Comparison of ENCODE assay signal across 8 cellular contexts in the genomic region with DNA sequence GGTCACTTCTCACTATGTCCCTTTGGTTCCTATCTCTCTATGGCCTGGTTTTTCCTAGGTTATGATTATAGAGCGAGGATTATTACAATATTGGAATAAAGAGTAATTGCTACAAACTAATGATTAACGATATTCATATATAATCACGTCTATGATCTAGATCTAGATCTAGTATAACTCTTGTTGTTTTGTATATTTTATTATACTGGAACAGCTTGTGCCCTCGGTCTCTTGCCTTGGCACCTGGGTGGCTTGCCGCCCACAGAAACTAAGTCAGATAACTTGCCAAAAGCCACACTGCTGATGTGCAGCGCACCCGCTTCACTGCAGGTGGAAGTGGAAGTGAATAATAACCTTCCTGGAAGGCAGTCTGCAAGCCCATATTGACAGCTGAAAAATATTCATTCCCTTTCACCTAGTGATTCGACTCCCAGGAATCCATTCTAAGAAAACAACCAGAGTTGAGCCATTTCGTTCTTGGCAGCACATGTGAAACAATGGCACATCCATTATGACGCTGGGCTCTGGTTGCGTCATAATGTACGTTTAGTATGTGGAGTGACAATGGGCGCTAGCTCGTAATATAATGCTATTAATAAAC. TPM values are rescaled to one million over a fixed set of nuclear protein-coding genes. Genes with fewer than 3 reads are reported as not detected.
A peak's percentile ranks its signal among the peaks of the same experiment; 100 is the strongest.
DNase-seq lines count a peak whose midpoint lies in the region; ATAC-seq and TF ChIP-seq lines count a peak whose summit lies in the region.

No MANE protein-coding gene starts in this region.

- H3K4me3 ChIP-seq in CD4-positive, alpha-beta memory T cell (ENCODE audit: low read length in 2 of 2) = peak overlapping the region; percentile 65 to 76
- H3K4me3 ChIP-seq in Karpas-422 (ENCODE audit: low read length) (peak overlapping the region; percentile 66), fibroblast of pulmonary artery (replicated peaks; ENCODE audit: low read depth, low read length) (peak overlapping the region; percentile 59), osteoblast (ENCODE audit: insufficient read depth, low read length) (peak overlapping the region; percentile 88)

- H3K36me3 Mint-ChIP-seq in CD4-positive, alpha-beta memory T cell = peaks cover 0 to 2% of the 10 kb centered on the region in 2 donors

- H3K27me3 ChIP-seq in CD4-positive, alpha-beta memory T cell (ENCODE audit: insufficient read depth, low read length) = no peaks in the 10 kb centered on the region
- H3K27me3 ChIP-seq in Karpas-422 (ENCODE audit: low read length) (no peaks in the 10 kb centered on the region), osteoblast (ENCODE audit: insufficient read depth, low read length) (no peaks in the 10 kb centered on the region)

- CTCF ChIA-PET in CD4-positive, alpha-beta memory T cell (lab: Charles Lee; ENCODE audit: partially characterized antibody) = interaction anchor here (0.6 to 3.7 kb wide), 6 partner anchors 10 to 106 kb away, joined by 3 to 39 read pairs (median 3); no protein-coding TSS in a partner anchor

- H3K4me1 ChIP-seq in CD4-positive, alpha-beta memory T cell (ENCODE audit: insufficient read depth, low read length) = peaks cover 11% of the 10 kb centered on the region
- peaks cover 11% of the 10 kb centered on the region for H3K4me1 ChIP-seq in Karpas-422 (ENCODE audit: low read length)
- H3K4me1 ChIP-seq in osteoblast (ENCODE audit: insufficient read depth, low read length) = peaks cover 19% of the 10 kb centered on the region

- H3K79me2 ChIP-seq in Karpas-422 (ENCODE audit: low read length) (no peaks in the 10 kb centered on the region), osteoblast (ENCODE audit: insufficient read depth, low read length) (no peaks in the 10 kb centered on the region)

- H3K27me3 Mint-ChIP-seq in CD4-positive, alpha-beta memory T cell = peaks cover 0 to 2% of the 10 kb centered on the region in 2 donors

- H4K20me1 ChIP-seq in Karpas-422 (ENCODE audit: insufficient read depth, low read depth, low read length) (no peaks in the 10 kb centered on the region), osteoblast (ENCODE audit: insufficient read depth, low read length) (no peaks in the 10 kb centered on the region)

- H3K27ac Mint-ChIP-seq in CD4-positive, alpha-beta memory T cell = peak overlapping the region; percentile 86 to 97 (median 93)

- ATAC-seq in HG02610 (IDR thresholded peaks at IDR 0.05; ENCODE audit: unreplicated experiment) (no peak), GM21528 (IDR thresholded peaks at IDR 0.05; ENCODE audit: low FRiP score, unreplicated experiment) (no peak)

- H3K4me3 Mint-ChIP-seq in CD4-positive, alpha-beta memory T cell = peak overlapping the region; percentile 88 to 95 (median 90)

- H2AFZ ChIP-seq in Karpas-422 (ENCODE audit: low read length) (peak overlapping the region; percentile 96), osteoblast (ENCODE audit: low read length) (peak overlapping the region; percentile 96)

- no peaks in the 10 kb centered on the region for H3K9me2 ChIP-seq in Karpas-422 (replicated peaks; ENCODE audit: insufficient read depth, low read length)

- H3K9me3 Mint-ChIP-seq in CD4-positive, alpha-beta memory T cell = peaks cover 0 to 1% (median 0%) of the 10 kb centered on the region in 8 donors

- H3K36me3 ChIP-seq in CD4-positive, alpha-beta memory T cell (ENCODE audit: insufficient read depth, low read length) = no peaks in the 10 kb centered on the region
- H3K36me3 ChIP-seq in Karpas-422 (ENCODE audit: insufficient read depth, low read length) (no peaks in the 10 kb centered on the region), osteoblast (ENCODE audit: insufficient read depth, low read length) (no peaks in the 10 kb centered on the region)

- POLR2A ChIA-PET in CD4-positive, alpha-beta memory T cell (lab: Charles Lee; ENCODE audit: partially characterized antibody) = interaction anchor here (0.9 to 1.7 kb wide), 3 partner anchors 17 to 91 kb away, joined by 3 to 6 read pairs (median 4); a partner anchor contains a TSS

- H3K4me2 ChIP-seq in Karpas-422 (ENCODE audit: low read depth, low read length, poor library complexity, severe bottlenecking) = peak overlapping the region; percentile 74
- peak overlapping the region; percentile 90 for H3K4me2 ChIP-seq in osteoblast (ENCODE audit: insufficient read depth, low read length)

- peak overlapping the region; percentile 60 for H3K27ac ChIP-seq in CD4-positive, alpha-beta memory T cell (ENCODE audit: low read depth, low read length)
- no peak overlapping the region for H3K27ac ChIP-seq in Karpas-422 (ENCODE audit: low read length)
- peak overlapping the region; percentile 94 for H3K27ac ChIP-seq in osteoblast (ENCODE audit: low read depth, low read length)

- intact Hi-C loops in CD4-positive, alpha-beta memory T cell (cut with micrococcal nuclease) = loop anchor here (1.0 kb wide), 2 partner anchors 12 to 18 kb away; no protein-coding TSS in a partner anchor

- H3K9me3 ChIP-seq in CD4-positive, alpha-beta memory T cell (ENCODE audit: control insufficient read depth in 1 of 2, low read length in 2 of 2) = no peaks in the 10 kb centered on the region
- H3K9me3 ChIP-seq in Karpas-422 (ENCODE audit: low read length) = no peaks in the 10 kb centered on the region
- H3K9me3 ChIP-seq in osteoblast (ENCODE audit: low read depth, low read length) = no peaks in the 10 kb centered on the region

- TF ChIP-seq CTCF in fibroblast of pulmonary artery (IDR thresholded peaks at IDR 0.05; ENCODE audit: low read length, missing control alignments) (no peak), osteoblast (IDR thresholded peaks at IDR 0.05; ENCODE audit: extremely low read depth, low read depth, low read length) (no peak), GM13977 (IDR thresholded peaks at IDR 0.05; ENCODE audit: extremely low read depth, insufficient read depth, missing control alignments) (no peak)

- H3K9ac ChIP-seq in Karpas-422 (ENCODE audit: low read length) = peak overlapping the region; percentile 61

- peak in 3 of 5 donors; percentile 13 to 54 (median 22) for DNase-seq in CD4-positive, alpha-beta memory T cell
- peak; percentile 63 for DNase-seq in Karpas-422
- peak; percentile 44 for DNase-seq in activated CD4-positive, alpha-beta T cell treated with anti-CD3 and anti-CD28 coated beads for 48 hours
- DNase-seq in fibroblast of pulmonary artery (ENCODE audit: low read depth) = peak; percentile 94
- peak; percentile 95 for DNase-seq in osteoblast (ENCODE audit: insufficient read length, low spot score, missing footprints)
- no peak for DNase-seq in GM13977 (ENCODE audit: low spot score)

- peaks cover 10 to 25% (median 17%) of the 10 kb centered on the region in 4 donors for H3K4me1 Mint-ChIP-seq in CD4-positive, alpha-beta memory T cell

- in situ Hi-C loops in GM13977 (cut with MboI; ENCODE audit: low pct_unique_long_range_greater_than_20kb, low sequenced_read_pairs, unreplicated experiment) = no loop called here

RNA-seq across cellular contexts. Expression of a gene that starts 0.7 kb away (rescaled TPM):
- under 1 TPM in 1 of 2 experiments, not detected in 1; 0.20 TPM for total RNA-seq in CD4-positive, alpha-beta memory T cell
- not detected for polyA plus RNA-seq in CD4-positive, alpha-beta memory T cell
- 0.14 TPM in 1 of 2 replicates, not detected in the other for total RNA-seq in Karpas-422 (2014; rRNA removed; shearing (Covaris generic); ENCODE audit: low replicate concordance)
- total RNA-seq in osteoblast = 0.88 and 1.1 TPM in 2 replicates

RNA-seq across cellular contexts. Expression of a gene that starts 17.0 kb away (rescaled TPM):
- total RNA-seq in CD4-positive, alpha-beta memory T cell = 10 to 100 TPM; 61.1 to 70.0 TPM
- 10 to 100 TPM; 39.6 to 43.0 TPM for polyA plus RNA-seq in CD4-positive, alpha-beta memory T cell
- 62.8 and 69.2 TPM in 2 replicates for total RNA-seq in Karpas-422 (2014; rRNA removed; shearing (Covaris generic); ENCODE audit: low replicate concordance)
- 30.0 and 36.8 TPM in 2 replicates for total RNA-seq in osteoblast

RNA-seq across cellular contexts. Expression of a gene that starts 42.0 kb away (rescaled TPM):
- total RNA-seq in CD4-positive, alpha-beta memory T cell = not detected
- polyA plus RNA-seq in CD4-positive, alpha-beta memory T cell = not detected
- not detected in 2 replicates for total RNA-seq in Karpas-422 (2014; rRNA removed; shearing (Covaris generic); ENCODE audit: low replicate concordance)
- 0.88 and 2.5 TPM in 2 replicates for total RNA-seq in osteoblast
